ENCODE assay signal across 1 cellular context in the genomic region with DNA sequence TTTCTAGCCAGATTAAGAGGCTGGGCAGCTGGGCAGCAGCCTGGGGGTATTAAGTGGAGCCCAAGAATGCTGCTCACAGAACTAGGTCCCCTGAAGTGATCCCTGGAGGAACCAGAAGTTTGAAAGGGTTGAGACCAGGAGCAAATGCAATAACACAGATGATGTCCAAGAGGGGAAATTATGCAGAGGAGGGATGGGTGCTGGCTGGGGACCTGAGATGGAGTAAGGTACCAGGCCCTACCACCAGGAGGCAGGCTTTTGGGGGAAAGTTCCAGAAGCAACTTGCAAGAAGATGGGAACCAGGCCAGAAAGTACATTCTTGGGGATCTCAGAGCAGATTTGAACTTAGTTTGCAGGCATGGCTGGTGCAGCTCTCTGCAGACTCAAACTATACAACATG.
TF ChIP-seq lines count a peak whose summit lies in the region.

No MANE protein-coding gene starts in this region.

TF ChIP-seq in GM12878, 131 proteins besides CTCF, POLR2A, EP300 and RAD21 (continued from another document):
- TF ChIP-seq, protein P1, sequence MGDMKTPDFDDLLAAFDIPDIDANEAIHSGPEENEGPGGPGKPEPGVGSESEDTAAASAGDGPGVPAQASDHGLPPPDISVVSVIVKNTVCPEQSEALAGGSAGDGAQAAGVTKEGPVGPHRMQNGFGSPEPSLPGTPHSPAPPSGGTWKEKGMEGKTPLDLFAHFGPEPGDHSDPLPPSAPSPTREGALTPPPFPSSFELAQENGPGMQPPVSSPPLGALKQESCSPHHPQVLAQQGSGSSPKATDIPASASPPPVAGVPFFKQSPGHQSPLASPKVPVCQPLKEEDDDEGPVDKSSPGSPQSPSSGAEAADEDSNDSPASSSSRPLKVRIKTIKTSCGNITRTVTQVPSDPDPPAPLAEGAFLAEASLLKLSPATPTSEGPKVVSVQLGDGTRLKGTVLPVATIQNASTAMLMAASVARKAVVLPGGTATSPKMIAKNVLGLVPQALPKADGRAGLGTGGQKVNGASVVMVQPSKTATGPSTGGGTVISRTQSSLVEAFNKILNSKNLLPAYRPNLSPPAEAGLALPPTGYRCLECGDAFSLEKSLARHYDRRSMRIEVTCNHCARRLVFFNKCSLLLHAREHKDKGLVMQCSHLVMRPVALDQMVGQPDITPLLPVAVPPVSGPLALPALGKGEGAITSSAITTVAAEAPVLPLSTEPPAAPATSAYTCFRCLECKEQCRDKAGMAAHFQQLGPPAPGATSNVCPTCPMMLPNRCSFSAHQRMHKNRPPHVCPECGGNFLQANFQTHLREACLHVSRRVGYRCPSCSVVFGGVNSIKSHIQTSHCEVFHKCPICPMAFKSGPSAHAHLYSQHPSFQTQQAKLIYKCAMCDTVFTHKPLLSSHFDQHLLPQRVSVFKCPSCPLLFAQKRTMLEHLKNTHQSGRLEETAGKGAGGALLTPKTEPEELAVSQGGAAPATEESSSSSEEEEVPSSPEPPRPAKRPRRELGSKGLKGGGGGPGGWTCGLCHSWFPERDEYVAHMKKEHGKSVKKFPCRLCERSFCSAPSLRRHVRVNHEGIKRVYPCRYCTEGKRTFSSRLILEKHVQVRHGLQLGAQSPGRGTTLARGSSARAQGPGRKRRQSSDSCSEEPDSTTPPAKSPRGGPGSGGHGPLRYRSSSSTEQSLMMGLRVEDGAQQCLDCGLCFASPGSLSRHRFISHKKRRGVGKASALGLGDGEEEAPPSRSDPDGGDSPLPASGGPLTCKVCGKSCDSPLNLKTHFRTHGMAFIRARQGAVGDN (IDR thresholded peaks at IDR 0.05): no peak
- TF ChIP-seq SMC3 (IDR thresholded peaks at IDR 0.05; ENCODE audit: borderline replicate concordance, low read length): peak; percentile 25; the same call in 1 of the 2 replicates
